In the genomic region with DNA sequence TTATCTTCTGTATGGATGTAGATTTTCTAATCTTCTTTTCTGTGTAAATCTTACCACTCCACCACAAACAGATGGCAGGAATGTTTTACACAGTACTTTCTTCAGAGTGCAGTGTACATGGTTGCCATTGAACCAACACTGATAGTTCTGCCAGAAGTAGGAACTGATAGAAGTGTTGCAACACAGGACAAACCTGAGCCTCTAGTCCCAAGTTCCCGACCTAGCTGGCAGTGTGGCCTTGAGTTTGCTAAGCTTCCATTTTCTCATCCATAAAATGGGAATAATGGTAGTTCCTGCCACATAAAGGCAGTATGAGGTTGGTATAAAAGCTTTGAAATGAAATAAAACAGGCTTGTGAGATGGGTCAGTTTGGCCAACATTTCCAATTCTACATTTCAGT, we compare ENCODE assay signal across 20 cellular contexts.
"Had no signal": no experiment of that assay in that cellular context is flagged by ENCODE, and none has a peak within 500 bp of the region (broad histone marks: within the 10 kb centered on the region; RNA-seq: fewer than 3 reads in every experiment).

No MANE protein-coding gene starts in this region.

- H3K27me3 ChIP-seq: ascending aorta, foreskin keratinocyte, upper lobe of right lung had no signal

- H3K9me3 ChIP-seq: ascending aorta, lower lobe of right lung, psoas muscle, thoracic aorta, upper lobe of right lung had no signal

- H3K9me3 Mint-ChIP-seq: activated naive CD4-positive, alpha-beta T cell treated with anti-CD3 and anti-CD28 coated beads for 36 hours; activated T-helper 2 cell treated with anti-CD3 and anti-CD28 coated beads, Interferon-gamma antibody, Interleukin-2, Interleukin-4, amounts not matched to agents 10 μg/mL and 5 μg/mL and 100 μg/mL, durations not matched to agents 14 hours and 24 hours and 36 hours; effector memory CD8-positive, alpha-beta T cell; mesothelial cell of epicardium; nephron progenitor cell; stimulated activated naive CD8-positive, alpha-beta T cell treated with anti-CD3 and anti-CD28 coated beads, Interleukin-15, Interleukin-2, amounts not matched to agents 100 ng/mL and 50 ng/mL, for 24 hours had no signal

- H3K27ac Mint-ChIP-seq: activated naive CD4-positive, alpha-beta T cell treated with anti-CD3 and anti-CD28 coated beads for 36 hours; activated T-helper 2 cell treated with anti-CD3 and anti-CD28 coated beads, Interferon-gamma antibody, Interleukin-2, Interleukin-4, amounts not matched to agents 10 μg/mL and 5 μg/mL and 100 μg/mL, durations not matched to agents 14 hours and 24 hours and 36 hours; effector memory CD8-positive, alpha-beta T cell; mesothelial cell of epicardium; nephron progenitor cell; stimulated activated naive CD8-positive, alpha-beta T cell treated with anti-CD3 and anti-CD28 coated beads, Interleukin-15, Interleukin-2, amounts not matched to agents 100 ng/mL and 50 ng/mL, for 24 hours had no signal

- H3K27me3 Mint-ChIP-seq: effector memory CD8-positive, alpha-beta T cell; stimulated activated naive CD8-positive, alpha-beta T cell treated with anti-CD3 and anti-CD28 coated beads, Interleukin-15, Interleukin-2, amounts not matched to agents 100 ng/mL and 50 ng/mL, for 24 hours had no signal

- H3K4me3 ChIP-seq: ascending aorta, lower lobe of right lung, psoas muscle, thoracic aorta, upper lobe of right lung had no signal

- H3K27ac ChIP-seq: ascending aorta, foreskin keratinocyte, lower lobe of right lung, psoas muscle, thoracic aorta, upper lobe of right lung had no signal

- H3K4me1 ChIP-seq: ascending aorta, lower lobe of right lung, psoas muscle, upper lobe of right lung had no signal

- ATAC-seq: effector memory CD8-positive, alpha-beta T cell; foreskin keratinocyte; lower lobe of right lung; sciatic nerve; upper lobe of right lung had no signal

- DNase-seq: activated CD4-positive, alpha-beta T cell treated with anti-CD3 and anti-CD28 coated beads for 1 hour; activated CD4-positive, alpha-beta T cell treated with anti-CD3 and anti-CD28 coated beads, Interleukin-2, amount 50 U/mL, for 48 hours; activated naive CD4-positive, alpha-beta T cell treated with anti-CD3 and anti-CD28 coated beads for 36 hours; dermis blood vessel endothelial cell; effector memory CD8-positive, alpha-beta T cell; foreskin keratinocyte; glutamatergic neuron; hypothalamus; kidney glomerular epithelial cell; lower lobe of right lung; nephron progenitor cell; psoas muscle; T-helper 9 cell; upper lobe of right lung had no signal

- H3K4me3 Mint-ChIP-seq: activated naive CD4-positive, alpha-beta T cell treated with anti-CD3 and anti-CD28 coated beads for 36 hours; effector memory CD8-positive, alpha-beta T cell; mesothelial cell of epicardium; nephron progenitor cell; stimulated activated naive CD8-positive, alpha-beta T cell treated with anti-CD3 and anti-CD28 coated beads, Interleukin-15, Interleukin-2, amounts not matched to agents 100 ng/mL and 50 ng/mL, for 24 hours had no signal

- H3K4me1 Mint-ChIP-seq: nephron progenitor cell had no signal
